9 cellular contexts compared by ENCODE assay signal in genomic region chr16:74601131-74601871, GRCh38. TPM values are rescaled to one million over a fixed set of nuclear protein-coding genes. Genes with fewer than 3 reads are reported as not detected.
DNase-seq lines count a peak whose midpoint lies in the region; ATAC-seq, FAIRE-seq and TF ChIP-seq lines count a peak whose summit lies in the region.
"Had no signal": no experiment of that assay in that cellular context is flagged by ENCODE, and none has a peak within 500 bp of the region (broad histone marks: within the 10 kb centered on the region; RNA-seq: fewer than 3 reads in every experiment).

No MANE protein-coding gene starts in this region.

- H3K4me1 ChIP-seq in pancreas, result peaks cover 24 to 45% (median 26%) of the 10 kb centered on the region in 3 donors

- H3K9me2 ChIP-seq in SU-DHL-6 (replicated peaks; ENCODE audit: insufficient read depth, low read length), result no peaks in the 10 kb centered on the region

- H3K36me3 ChIP-seq in SU-DHL-6 (ENCODE audit: low read length) (no peaks in the 10 kb centered on the region), pancreas (peaks cover 0 to 4% (median 0%) of the 10 kb centered on the region in 3 donors)

- no peak overlapping the region for H3K4me3 ChIP-seq in SU-DHL-6 (ENCODE audit: insufficient read depth, low read length, poor library complexity, severe bottlenecking)
- H3K4me3 ChIP-seq in pancreas, result no peak overlapping the region

- H3K27me3 ChIP-seq in SU-DHL-6 (ENCODE audit: low read length) (no peaks in the 10 kb centered on the region), pancreas (no peaks in the 10 kb centered on the region)

- H3K4me2 ChIP-seq in SU-DHL-6 (ENCODE audit: low read depth, low read length, poor library complexity, severe bottlenecking), result peak overlapping the region; percentile 2

- peak overlapping the region; percentile 46 for H3K4me3 Mint-ChIP-seq in activated naive CD8-positive, alpha-beta T cell treated with anti-CD3 and anti-CD28 coated beads for 36 hours

- H3K9me3 Mint-ChIP-seq in activated naive CD8-positive, alpha-beta T cell treated with anti-CD3 and anti-CD28 coated beads for 36 hours, result no peaks in the 10 kb centered on the region

- H3K27me3 Mint-ChIP-seq in activated naive CD8-positive, alpha-beta T cell treated with anti-CD3 and anti-CD28 coated beads for 36 hours, result no peaks in the 10 kb centered on the region

- peaks cover 4% of the 10 kb centered on the region; the same call in 1 of the 2 replicates for H4K20me1 ChIP-seq in SU-DHL-6 (ENCODE audit: low read depth, low read length)

- 55 to 60% methylated on average over 9 of the region's 9 CpGs for WGBS in pancreas, 2 donors

- peak overlapping the region; percentile 56 for H3K27ac Mint-ChIP-seq in activated naive CD8-positive, alpha-beta T cell treated with anti-CD3 and anti-CD28 coated beads for 36 hours

- TF ChIP-seq CTCF in SU-DHL-6 (IDR thresholded peaks at IDR 0.05; ENCODE audit: insufficient read depth, low read length, poor library complexity, severe bottlenecking), result no peak
- no peak for TF ChIP-seq CTCF in pancreas (IDR thresholded peaks at IDR 0.05)

- ATAC-seq in pancreas, result no peak

- no peak overlapping the region for H2AFZ ChIP-seq in SU-DHL-6 (ENCODE audit: low read depth, low read length, severe bottlenecking)

- peaks cover 57% of the 10 kb centered on the region for H3K79me2 ChIP-seq in SU-DHL-6 (ENCODE audit: insufficient read depth, low read length)

- H3K9me3 ChIP-seq in SU-DHL-6 (ENCODE audit: insufficient read depth, low read length), result no peaks in the 10 kb centered on the region
- no peaks in the 10 kb centered on the region for H3K9me3 ChIP-seq in pancreas

- H3K4me1 Mint-ChIP-seq in activated naive CD8-positive, alpha-beta T cell treated with anti-CD3 and anti-CD28 coated beads for 36 hours, result peaks cover 68% of the 10 kb centered on the region

- peaks cover 4% of the 10 kb centered on the region; the same call in 1 of the 2 replicates for H3F3A ChIP-seq in SU-DHL-6 (ENCODE audit: insufficient read depth)

- peaks cover 41% of the 10 kb centered on the region for H3K36me3 Mint-ChIP-seq in activated naive CD8-positive, alpha-beta T cell treated with anti-CD3 and anti-CD28 coated beads for 36 hours

- peak; percentile 41 for DNase-seq in NK-92 treated with Interleukin-12 subunit alpha and Interleukin-12 subunit beta, amount 100 ng/mL, for 24 hours (lab: John Stamatoyannopoulos, UW)
- DNase-seq in NK-92 (lab: John Stamatoyannopoulos, UW; ENCODE audit: unreplicated experiment) (no peak), pancreas (no peak), NCI-H526 (lab: John Stamatoyannopoulos, UW) (no peak), frontal cortex (ENCODE audit: low spot score in 2 of 2) (no peak)
- peak; percentile 66 for DNase-seq in activated naive CD8-positive, alpha-beta T cell treated with anti-CD3 and anti-CD28 coated beads for 36 hours
- peak; percentile 12 to 30 for DNase-seq in stimulated activated CD8-positive, alpha-beta memory T cell treated with anti-CD3 and anti-CD28 coated beads, Interleukin-2, amount 100 ng/mL, for 1 hour (ENCODE audit: low read depth in 2 of 2)

- no peak overlapping the region for H3K9ac ChIP-seq in SU-DHL-6 (ENCODE audit: low read length)

- H3K27ac ChIP-seq in SU-DHL-6 (ENCODE audit: low read depth, low read length) (no peak overlapping the region), pancreas (no peak overlapping the region)
- H3K27ac ChIP-seq: 22Rv1 had no signal

- intact Hi-C loops in pancreas (cut with DNase I), result no loop called here

- FAIRE-seq in pancreas (lab: Jason Lieb, UNC) (no peak), frontal cortex (lab: Jason Lieb, UNC) (no peak)

RNA-seq across cellular contexts. Expression of gene GLG1, which starts 5.6 kb away (rescaled TPM):
- total RNA-seq in activated naive CD8-positive, alpha-beta T cell treated with anti-CD3 and anti-CD28 coated beads for 36 hours, result 10 to 100 TPM; 58.7 to 60.8 TPM
- 10 to 100 TPM; 69.4 to 93.2 (median 72.9) TPM for total RNA-seq in pancreas
- 10 to 100 TPM; 30.6 to 40.2 TPM for polyA plus RNA-seq in pancreas
- 64.8 TPM for total RNA-seq in frontal cortex

Comparison
In these comparisons a context has a peak if more than half of its experiments do, and no peak if none do; other contexts are left out.
1. DNase-seq: peak in NK-92 treated with Interleukin-12 subunit alpha and Interleukin-12 subunit beta, amount 100 ng/mL, for 24 hours (single experiment), activated naive CD8-positive, alpha-beta T cell treated with anti-CD3 and anti-CD28 coated beads for 36 hours (single experiment) and stimulated activated CD8-positive, alpha-beta memory T cell treated with anti-CD3 and anti-CD28 coated beads, Interleukin-2, amount 100 ng/mL, for 1 hour (2 of 2); none in NK-92 (single experiment), pancreas (0 of 6), NCI-H526 (0 of 2) and frontal cortex (0 of 2).